8 cellular contexts compared by ENCODE assay signal in the genomic region with DNA sequence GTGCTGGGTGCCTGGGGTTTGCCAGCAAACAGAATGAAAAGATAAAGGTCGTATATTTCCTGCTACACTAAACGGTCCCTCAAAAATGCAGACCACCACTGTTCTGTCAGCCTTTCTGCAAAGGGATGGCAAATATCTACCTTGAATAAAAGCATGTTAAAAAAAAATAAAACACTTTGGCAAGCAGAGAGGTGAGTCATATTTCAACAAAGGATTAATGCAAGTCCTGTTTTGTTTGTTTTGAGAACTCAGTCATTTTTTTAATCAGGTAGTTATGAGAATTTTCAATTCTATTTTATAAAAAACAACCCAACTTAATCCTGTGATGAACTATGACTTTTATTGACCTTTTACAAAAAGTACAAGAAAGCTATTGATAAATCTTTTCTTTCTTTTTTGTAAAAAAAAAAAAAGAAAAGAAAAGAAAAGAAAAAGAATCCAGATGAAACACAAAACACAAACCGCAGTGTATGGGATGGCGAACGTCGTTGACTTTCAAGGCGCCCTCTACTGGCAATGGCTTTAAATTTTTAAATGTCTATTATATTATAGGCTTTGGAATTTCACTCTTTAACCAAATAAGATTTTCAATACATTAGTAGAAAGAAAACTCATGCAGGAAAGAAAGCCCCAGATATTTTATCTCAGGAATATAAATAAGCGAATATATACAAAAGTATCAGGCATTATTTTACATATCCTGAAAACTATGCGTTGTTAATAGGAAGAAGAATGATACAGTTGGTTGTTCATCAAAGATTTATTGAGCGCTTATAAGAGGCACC.
DNase-seq lines count a peak whose midpoint lies in the region; ATAC-seq, FAIRE-seq and TF ChIP-seq lines count a peak whose summit lies in the region.

No MANE protein-coding gene starts in this region.

- H3K27ac ChIP-seq in GM23248 (no peak overlapping the region), K562 (ENCODE audit: extremely low read depth, low read depth, low read length) (no peak overlapping the region)

- no peaks in the 10 kb centered on the region for H4K20me1 ChIP-seq in GM23248 (ENCODE audit: insufficient read depth)
- no peaks in the 10 kb centered on the region for H4K20me1 ChIP-seq in K562 (replicated peaks; ENCODE audit: control insufficient read depth, insufficient read depth, low read length)

- no peaks in the 10 kb centered on the region for H3K9me3 Mint-ChIP-seq in CD14-positive monocyte

- BruUV-seq in K562 (replicated peaks; lab: Mats Ljungman, UMichigan): no TSS peak

- peaks cover 0 to 8% (median 0%) of the 10 kb centered on the region in 3 donors for H3K27me3 Mint-ChIP-seq in CD14-positive monocyte (ENCODE audit: low read depth in 3 of 3)

- peaks cover 22% of the 10 kb centered on the region for H3F3A ChIP-seq in GM23248 (ENCODE audit: insufficient read depth)

- no peaks in the 10 kb centered on the region for H3K36me3 Mint-ChIP-seq in CD14-positive monocyte

- H3K9me3 ChIP-seq in GM23248 (ENCODE audit: low read depth) (no peaks in the 10 kb centered on the region), K562 (replicated peaks; ENCODE audit: control insufficient read depth, insufficient read depth, low read depth, low read length) (no peaks in the 10 kb centered on the region)

- H3K4me3 Mint-ChIP-seq in CD14-positive monocyte: no peak overlapping the region

- H3K36me3 ChIP-seq in GM23248 (ENCODE audit: low read depth): no peaks in the 10 kb centered on the region
- H3K36me3 ChIP-seq in K562 (ENCODE audit: control insufficient read depth, insufficient read depth, low read length): no peaks in the 10 kb centered on the region
- no peaks in the 10 kb centered on the region for H3K36me3 ChIP-seq in kidney epithelial cell (ENCODE audit: control insufficient read depth, insufficient read depth, low read length)

- H3K79me2 ChIP-seq in GM23248 (ENCODE audit: insufficient read depth) (no peaks in the 10 kb centered on the region), K562 (ENCODE audit: control insufficient read depth, insufficient read depth, low read length) (no peaks in the 10 kb centered on the region)

- no peaks in the 10 kb centered on the region for H3K9me2 ChIP-seq in GM23248 (ENCODE audit: insufficient read depth)

- POLR2A ChIA-PET in K562 (lab: Yijun Ruan, JAX): no interaction called here

- H3K9me1 ChIP-seq in K562 (ENCODE audit: control insufficient read depth, insufficient read depth, low read length): no peaks in the 10 kb centered on the region

- no peak for DNase-seq in CD14-positive monocyte (ENCODE audit: low spot score)
- peak; percentile 67 for DNase-seq in GM23248
- peak; percentile 38 for DNase-seq in RKO (ENCODE audit: low spot score)
- DNase-seq in K562 (ENCODE audit: extremely low read depth in 1 of 4, low spot score in 3 of 4): peak in 2 of 4 experiments; percentile 20 to 52
- no peak for DNase-seq in kidney epithelial cell (ENCODE audit: low read depth)
- peak; percentile 4 to 19 for DNase-seq in stimulated activated CD8-positive, alpha-beta memory T cell treated with anti-CD3 and anti-CD28 coated beads, Interleukin-7, amount 100 ng/mL, for 1 hour (ENCODE audit: low read depth in 2 of 2)
- DNase-seq in occipital lobe (lab: John Stamatoyannopoulos, UW): no peak

- H3K9ac ChIP-seq in GM23248 (no peak overlapping the region), K562 (ENCODE audit: insufficient read depth in 1 of 2, low read depth in 2 of 2, low read length in 2 of 2) (no peak overlapping the region)

- peak overlapping the region in 2 of 7 donors; percentile 35 to 42 for H3K27ac Mint-ChIP-seq in CD14-positive monocyte

- peaks cover 41% of the 10 kb centered on the region for H3K4me1 ChIP-seq in GM23248 (ENCODE audit: insufficient read depth)
- H3K4me1 ChIP-seq in K562 (replicated peaks in 1 of 2; ENCODE audit: control insufficient read depth in 2 of 2, insufficient read depth in 2 of 2, low read length in 2 of 2): no peaks in the 10 kb centered on the region

- WGBS in GM23248 (ENCODE audit: low coverage in 1 of 2, low lambda C conversion rate in 2 of 2, missing lambda C conversion rate in 2 of 2), 2 experiments: 49 to 50% methylated on average over 10 of the region's 10 CpGs
- WGBS in K562 (ENCODE audit: insufficient coverage, low coverage, missing lambda C conversion rate): 22% methylated on average over 10 of the region's 10 CpGs

- peak; percentile 91 for TF ChIP-seq CTCF in CD14-positive monocyte (IDR thresholded peaks at IDR 0.05)
- peak; percentile 50 to 74 (median 63); a peak in 5 of 6 replicates for TF ChIP-seq CTCF in K562 (IDR thresholded peaks at IDR 0.05 in 2 of 3, conservative IDR thresholded peaks at IDR 0.05 in 1 of 3; ENCODE audit: insufficient read depth in 2 of 3, low read depth in 1 of 3, low read length in 3 of 3)
- TF ChIP-seq CTCF in kidney epithelial cell (IDR thresholded peaks at IDR 0.05; ENCODE audit: insufficient read depth, low read length, poor library complexity, severe bottlenecking): peak; percentile 65

- TF ChIP-seq EP300 in K562 (IDR thresholded peaks at IDR 0.05; ENCODE audit: low read length): no peak

- H2AFZ ChIP-seq in GM23248: no peak overlapping the region
- H2AFZ ChIP-seq in K562 (ENCODE audit: low read depth, low read length): peak overlapping the region; percentile 61

- ATAC-seq in K562 (peak; percentile 82), HG03469 (IDR thresholded peaks at IDR 0.05; ENCODE audit: unreplicated experiment) (no peak)

- CTCF ChIA-PET in K562 (lab: Yijun Ruan, JAX; ENCODE audit: low intra/inter-chr PET ratio): interaction anchor here (0.6 kb wide), 2 partner anchors 26 to 942 kb away, joined by 3 to 7 read pairs; no protein-coding TSS in a partner anchor

- H3K4me3 ChIP-seq in GM23248 (no peak overlapping the region), K562 (no peak overlapping the region), kidney epithelial cell (ENCODE audit: low read depth, low read length) (no peak overlapping the region)

- in situ Hi-C loops in GM23248 (cut with MboI) (no loop called here), K562 (cut with MboI) (no loop called here)

- no peak for TF ChIP-seq POLR2A in K562 (conservative IDR thresholded peaks at IDR 0.05)

- H3K4me1 Mint-ChIP-seq in CD14-positive monocyte: peaks cover 25% of the 10 kb centered on the region

- H3K4me2 ChIP-seq in GM23248 (ENCODE audit: unreplicated experiment) (peak overlapping the region; percentile 29), K562 (ENCODE audit: insufficient read depth, low read length) (no peak overlapping the region)

- H3K27me3 ChIP-seq in GM23248 (replicated peaks; ENCODE audit: insufficient read depth) (no peaks in the 10 kb centered on the region), K562 (ENCODE audit: control insufficient read depth in 2 of 2, insufficient read depth in 2 of 2, low read length in 2 of 2) (no peaks in the 10 kb centered on the region), kidney epithelial cell (ENCODE audit: control insufficient read depth, insufficient read depth, low read length) (no peaks in the 10 kb centered on the region)

- TF ChIP-seq RAD21 in K562 (CRISPR knock-in tag; conservative IDR thresholded peaks at IDR 0.05 in 1 of 2, IDR thresholded peaks at IDR 0.05 in 1 of 2): peak; percentile 21 to 35; a peak in 3 of 4 replicates

- intact Hi-C loops in CD14-positive monocyte (cut with micrococcal nuclease): no loop called here
- intact Hi-C loops in K562 (cut with micrococcal nuclease): no loop called here

- FAIRE-seq in K562 (lab: Jason Lieb, UNC): peak; percentile 83

TF ChIP-seq in K562, 482 proteins besides CTCF, POLR2A, EP300 and RAD21:
- TF ChIP-seq, protein P1, sequence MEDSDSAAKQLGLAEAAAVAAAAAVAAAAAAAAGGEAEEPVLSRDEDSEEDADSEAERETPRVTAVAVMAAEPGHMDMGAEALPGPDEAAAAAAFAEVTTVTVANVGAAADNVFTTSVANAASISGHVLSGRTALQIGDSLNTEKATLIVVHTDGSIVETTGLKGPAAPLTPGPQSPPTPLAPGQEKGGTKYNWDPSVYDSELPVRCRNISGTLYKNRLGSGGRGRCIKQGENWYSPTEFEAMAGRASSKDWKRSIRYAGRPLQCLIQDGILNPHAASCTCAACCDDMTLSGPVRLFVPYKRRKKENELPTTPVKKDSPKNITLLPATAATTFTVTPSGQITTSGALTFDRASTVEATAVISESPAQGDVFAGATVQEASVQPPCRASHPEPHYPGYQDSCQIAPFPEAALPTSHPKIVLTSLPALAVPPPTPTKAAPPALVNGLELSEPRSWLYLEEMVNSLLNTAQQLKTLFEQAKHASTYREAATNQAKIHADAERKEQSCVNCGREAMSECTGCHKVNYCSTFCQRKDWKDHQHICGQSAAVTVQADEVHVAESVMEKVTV (CRISPR knock-in tag; IDR thresholded peaks at IDR 0.05): peak; percentile 23; the same call in 1 of the 2 replicates
- 0 out of 2 replicates have a peak, but pooled peaks have one; percentile 17 for TF ChIP-seq CXXC5 (CRISPR knock-in tag; IDR thresholded peaks at IDR 0.05)
- no peak for TF ChIP-seq THAP12 (CRISPR knock-in tag; IDR thresholded peaks at IDR 0.05)

Comparison
In these comparisons a context has a peak if more than half of its experiments do, and no peak if none do; other contexts are left out.
1. DNase-seq: peak in GM23248 (single experiment), RKO (single experiment) and stimulated activated CD8-positive, alpha-beta memory T cell treated with anti-CD3 and anti-CD28 coated beads, Interleukin-7, amount 100 ng/mL, for 1 hour (2 of 2); none in CD14-positive monocyte (single experiment), kidney epithelial cell (single experiment) and occipital lobe (single experiment).
2. Peak in every context shown above with its lines, with median percentiles within 50 percentile points of each other: CTCF ChIP-seq.